In the genomic region with DNA sequence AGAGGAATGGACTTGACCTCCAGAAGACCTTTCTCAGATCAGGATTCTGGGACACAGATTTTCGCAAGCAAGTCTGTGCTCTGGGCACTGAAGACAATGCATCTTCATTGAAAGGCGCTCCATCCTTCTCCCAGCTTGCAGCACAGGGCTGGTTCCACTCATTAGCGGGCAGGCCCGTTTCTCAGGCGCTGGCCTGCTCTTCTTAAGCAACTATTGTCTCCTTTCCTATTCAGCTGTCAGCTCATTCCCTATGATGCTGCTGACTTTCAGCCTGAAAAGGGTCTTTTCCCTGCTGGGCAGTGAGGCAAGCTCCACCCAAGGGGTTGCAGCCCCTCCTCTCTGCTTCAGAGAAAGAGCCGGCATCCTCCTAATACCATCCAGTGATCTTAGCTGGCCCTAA, we compare ENCODE assay signal across 18 cellular contexts.
DNase-seq lines count a peak whose midpoint lies in the region; TF ChIP-seq lines count a peak whose summit lies in the region.
"Had no signal": no experiment of that assay in that cellular context is flagged by ENCODE, and none has a peak within 500 bp of the region (broad histone marks: within the 10 kb centered on the region; RNA-seq: fewer than 3 reads in every experiment).

No MANE protein-coding gene starts in this region.

- H3K4me1 Mint-ChIP-seq in brain, result peaks cover 54% of the 10 kb centered on the region
- H3K4me1 Mint-ChIP-seq in endodermal cell, result peaks cover 10% of the 10 kb centered on the region
- H3K4me1 Mint-ChIP-seq: CD8-positive, alpha-beta memory T cell had no signal

- no peak overlapping the region for H2BK15ac ChIP-seq in neuronal stem cell (ENCODE audit: low read length)

- H3K23ac ChIP-seq in neuronal stem cell (ENCODE audit: low read depth, low read length, poor library complexity), result no peak overlapping the region

- H2BK12ac ChIP-seq in neuronal stem cell (ENCODE audit: low read length), result no peak overlapping the region

- H3K9me3 Mint-ChIP-seq in brain, result peaks cover 0 to 10% (median 0%) of the 10 kb centered on the region in 5 experiments
- no peaks in the 10 kb centered on the region for H3K9me3 Mint-ChIP-seq in endodermal cell
- H3K9me3 Mint-ChIP-seq: CD8-positive, alpha-beta memory T cell had no signal

- no peak overlapping the region for H2AFZ ChIP-seq in neuronal stem cell (ENCODE audit: low read length)
- H2AFZ ChIP-seq: GM23248 had no signal

- no peak overlapping the region for H2BK5ac ChIP-seq in neuronal stem cell (ENCODE audit: low read length)

- H3K4ac ChIP-seq in neuronal stem cell (ENCODE audit: low read length), result no peak overlapping the region

- no peak overlapping the region for H4K8ac ChIP-seq in neuronal stem cell (ENCODE audit: low read depth, low read length)

- no peak overlapping the region for H4K91ac ChIP-seq in neuronal stem cell (ENCODE audit: low read depth, low read length, poor library complexity)

- H3K4me3 ChIP-seq in endodermal cell (ENCODE audit: low read length) (no peak overlapping the region), neuronal stem cell (ENCODE audit: low read length in 2 of 2) (no peak overlapping the region)
- H3K4me3 ChIP-seq: A549, BLaER1, GM23248 had no signal

- peak overlapping the region; percentile 96 for H3K27ac ChIP-seq in endodermal cell (ENCODE audit: low read depth, low read length)
- peak overlapping the region; percentile 68 for H3K27ac ChIP-seq in neuronal stem cell (replicated peaks; ENCODE audit: low read length)
- H3K27ac ChIP-seq: A549, BLaER1, GM23248, HL-60 had no signal

- no peak overlapping the region for H2AK5ac ChIP-seq in neuronal stem cell (ENCODE audit: low read depth, low read length)

- H3K9me3 ChIP-seq in endodermal cell (ENCODE audit: control insufficient read depth, low read length), result no peaks in the 10 kb centered on the region
- H3K9me3 ChIP-seq in neuronal stem cell (replicated peaks in 1 of 2; ENCODE audit: control insufficient read depth in 2 of 2, insufficient read depth in 1 of 2, low read depth in 1 of 2, low read length in 2 of 2), result no peaks in the 10 kb centered on the region
- H3K9me3 ChIP-seq: A549, BLaER1 had no signal

- H3K9ac ChIP-seq in endodermal cell (ENCODE audit: extremely low read depth, low read length, poor library complexity, severe bottlenecking) (no peak overlapping the region), neuronal stem cell (ENCODE audit: low read depth, low read length, poor library complexity) (no peak overlapping the region)
- H3K9ac ChIP-seq: BLaER1, GM23248 had no signal

- H3K4me2 ChIP-seq in neuronal stem cell (ENCODE audit: insufficient read depth, low read length, poor library complexity, severe bottlenecking), result no peak overlapping the region
- H3K4me2 ChIP-seq: A549, BLaER1 had no signal

- DNase-seq in endodermal cell (no peak), neuronal stem cell (ENCODE audit: low spot score) (peak; percentile 81), Ammon's horn (ENCODE audit: low spot score) (no peak), SKM-1 treated with dmso at 0.1 percent for 144 hours (lab: John Stamatoyannopoulos, UW; ENCODE audit: unreplicated experiment) (no peak)
- DNase-seq in activated naive CD4-positive, alpha-beta T cell treated with anti-CD3 and anti-CD28 coated beads, Interleukin-2, amount 50 U/mL, for 16 hours, result no peak
- DNase-seq: AML-193; CD8-positive, alpha-beta memory T cell; COR-L47; DMS 273 treated with DMSO at 0.1 percent for 48 hours; DMS53; DND-41; EL; GM23248; HCEC 1CT had no signal

- H3K79me1 ChIP-seq in neuronal stem cell (ENCODE audit: low read depth, low read length), result no peaks in the 10 kb centered on the region

- TF ChIP-seq CTCF in brain (conservative IDR thresholded peaks at IDR 0.05) (no peak), endodermal cell (conservative IDR thresholded peaks at IDR 0.05) (no peak)

- H3K27me3 Mint-ChIP-seq in brain (peaks cover 3% of the 10 kb centered on the region), endodermal cell (ENCODE audit: insufficient read depth) (peaks cover 18% of the 10 kb centered on the region)

- H3K14ac ChIP-seq in neuronal stem cell (ENCODE audit: low read length), result no peak overlapping the region

- H3K27ac Mint-ChIP-seq in brain (peak overlapping the region in 4 of 5 experiments; percentile 55 to 93 (median 86)), endodermal cell (no peak overlapping the region)
- H3K27ac Mint-ChIP-seq: CD8-positive, alpha-beta memory T cell had no signal

- 63 to 81% methylated on average over 5 of the region's 6 CpGs for WGBS in endodermal cell (ENCODE audit: insufficient coverage in 1 of 2, insufficient read length in 1 of 2), 2 experiments
- WGBS in neuronal stem cell (ENCODE audit: extremely low coverage in 2 of 2, insufficient read length in 2 of 2, insufficient replicate concordance in 1 of 2), 2 donors, result no CpG with 5 or more reads among the region's 6 CpGs

- H3K36me3 Mint-ChIP-seq in brain (no peaks in the 10 kb centered on the region), endodermal cell (ENCODE audit: low read depth) (no peaks in the 10 kb centered on the region)
- H3K36me3 Mint-ChIP-seq: CD8-positive, alpha-beta memory T cell had no signal

- H3K4me1 ChIP-seq in endodermal cell (ENCODE audit: control insufficient read depth, insufficient read depth, low read length) (no peaks in the 10 kb centered on the region), neuronal stem cell (ENCODE audit: control insufficient read depth in 2 of 2, insufficient read depth in 1 of 2, low read depth in 1 of 2, low read length in 2 of 2) (peaks cover 2 to 26% of the 10 kb centered on the region in 2 donors)
- H3K4me1 ChIP-seq: A549, BLaER1 had no signal

- H3K18ac ChIP-seq in neuronal stem cell (ENCODE audit: low read length), result no peak overlapping the region

- no peaks in the 10 kb centered on the region for H3K36me3 ChIP-seq in endodermal cell (ENCODE audit: control insufficient read depth, insufficient read depth, low read length)
- no peaks in the 10 kb centered on the region for H3K36me3 ChIP-seq in neuronal stem cell (replicated peaks in 1 of 2; ENCODE audit: control insufficient read depth in 2 of 2, insufficient read depth in 2 of 2, low read length in 2 of 2)
- H3K36me3 ChIP-seq: BLaER1 had no signal

- H3K4me3 Mint-ChIP-seq in brain (peak overlapping the region in 2 of 5 experiments; percentile 23 to 46), endodermal cell (no peak overlapping the region)
- H3K4me3 Mint-ChIP-seq: CD8-positive, alpha-beta memory T cell had no signal

- no peaks in the 10 kb centered on the region for H3K27me3 ChIP-seq in endodermal cell (ENCODE audit: control insufficient read depth, insufficient read depth, low read length, poor library complexity, severe bottlenecking)
- H3K27me3 ChIP-seq in neuronal stem cell (ENCODE audit: control insufficient read depth in 3 of 3, insufficient read depth in 3 of 3, low read depth in 1 of 3, low read length in 3 of 3), result peaks cover 0 to 25% (median 0%) of the 10 kb centered on the region in 3 experiments
- H3K27me3 ChIP-seq: BLaER1 had no signal

- no peak overlapping the region for H2BK120ac ChIP-seq in neuronal stem cell (ENCODE audit: low read depth, low read length)
